Comparison of ENCODE assay signal across 9 cellular contexts in genomic region chr17:44350733-44351226, GRCh38. TPM values are rescaled to one million over a fixed set of nuclear protein-coding genes. Genes with fewer than 3 reads are reported as not detected.
DNase-seq lines count a peak whose midpoint lies in the region; ATAC-seq, FAIRE-seq and TF ChIP-seq lines count a peak whose summit lies in the region.
"Had no signal": no experiment of that assay in that cellular context is flagged by ENCODE, and none has a peak within 500 bp of the region (broad histone marks: within the 10 kb centered on the region; RNA-seq: fewer than 3 reads in every experiment).

No MANE protein-coding gene starts in this region.

- peaks cover 4% of the 10 kb centered on the region; the same call in 1 of the 2 replicates for H3K79me2 ChIP-seq in SU-DHL-6 (ENCODE audit: insufficient read depth, low read length)

- no peak overlapping the region for H3K4me3 Mint-ChIP-seq in activated naive CD8-positive, alpha-beta T cell treated with anti-CD3 and anti-CD28 coated beads, Interleukin-2, amount 10 ng/mL, durations not matched to agents 7 days and 5 days

- H3K27me3 ChIP-seq in SU-DHL-6 (ENCODE audit: low read length) (no peaks in the 10 kb centered on the region), gastrocnemius medialis (no peaks in the 10 kb centered on the region)

- H3K27ac ChIP-seq in SU-DHL-6 (ENCODE audit: low read depth, low read length), result peak overlapping the region; percentile 45
- H3K27ac ChIP-seq in gastrocnemius medialis, result no peak overlapping the region
- H3K27ac ChIP-seq: SK-N-MC had no signal

- no peak overlapping the region for H3K9ac ChIP-seq in SU-DHL-6 (ENCODE audit: low read length)

- H3F3A ChIP-seq in SU-DHL-6 (ENCODE audit: insufficient read depth), result peaks cover 43% of the 10 kb centered on the region

- H3K9me3 Mint-ChIP-seq in activated naive CD8-positive, alpha-beta T cell treated with anti-CD3 and anti-CD28 coated beads, Interleukin-2, amount 10 ng/mL, durations not matched to agents 7 days and 5 days, result no peaks in the 10 kb centered on the region

- H3K4me3 ChIP-seq in SU-DHL-6 (ENCODE audit: insufficient read depth, low read length, poor library complexity, severe bottlenecking) (no peak overlapping the region), gastrocnemius medialis (no peak overlapping the region)
- H3K4me3 ChIP-seq: SK-N-MC had no signal

- H2AFZ ChIP-seq in SU-DHL-6 (ENCODE audit: low read depth, low read length, severe bottlenecking), result no peak overlapping the region

- TF ChIP-seq POLR2A in gastrocnemius medialis (IDR thresholded peaks at IDR 0.05), result no peak

- H3K9me3 ChIP-seq in SU-DHL-6 (ENCODE audit: insufficient read depth, low read length), result no peaks in the 10 kb centered on the region
- H3K9me3 ChIP-seq in gastrocnemius medialis, result no peaks in the 10 kb centered on the region

- peaks cover 0 to 3% of the 10 kb centered on the region in 2 donors for H3K4me1 ChIP-seq in gastrocnemius medialis

- H3K27ac Mint-ChIP-seq in activated naive CD8-positive, alpha-beta T cell treated with anti-CD3 and anti-CD28 coated beads, Interleukin-2, amount 10 ng/mL, durations not matched to agents 7 days and 5 days, result no peak overlapping the region

- peak; percentile 93 for FAIRE-seq in HTR-8/SVneo (lab: Jason Lieb, UNC)

- TF ChIP-seq CTCF in SU-DHL-6 (IDR thresholded peaks at IDR 0.05; ENCODE audit: insufficient read depth, low read length, poor library complexity, severe bottlenecking), result peak; percentile 77
- TF ChIP-seq CTCF in gastrocnemius medialis (IDR thresholded peaks at IDR 0.05 in 4 of 5, conservative IDR thresholded peaks at IDR 0.05 in 1 of 5), result peak in 4 of 5 experiments; percentile 47 to 67 (median 58)

- in situ Hi-C loops in gastrocnemius medialis (cut with MboI; ENCODE audit: low sequenced_read_pairs in 4 of 4), result no loop called here

- no peaks in the 10 kb centered on the region for H3K36me3 ChIP-seq in SU-DHL-6 (ENCODE audit: low read length)
- peaks cover 0 to 36% of the 10 kb centered on the region in 2 donors for H3K36me3 ChIP-seq in gastrocnemius medialis

- peaks cover 3% of the 10 kb centered on the region for H3K36me3 Mint-ChIP-seq in activated naive CD8-positive, alpha-beta T cell treated with anti-CD3 and anti-CD28 coated beads, Interleukin-2, amount 10 ng/mL, durations not matched to agents 7 days and 5 days

- peak; percentile 69 for DNase-seq in COLO829 (ENCODE audit: low spot score)
- DNase-seq in HTR-8/SVneo (ENCODE audit: insufficient read length, low spot score), result peak; percentile 84
- DNase-seq in activated naive CD8-positive, alpha-beta T cell treated with anti-CD3 and anti-CD28 coated beads, Interleukin-2, amount 10 ng/mL, durations not matched to agents 7 days and 5 days, result peak; percentile 82
- peak; percentile 77 for DNase-seq in left cardiac atrium
- peak in 1 of 2 donors; percentile 32 for DNase-seq in gastrocnemius medialis

- intact Hi-C loops in left cardiac atrium (cut with DNase I), result no loop called here
- intact Hi-C loops in gastrocnemius medialis (cut with DNase I; ENCODE audit: low total_unique reads), result no loop called here

- H4K20me1 ChIP-seq in SU-DHL-6 (ENCODE audit: low read depth, low read length), result no peaks in the 10 kb centered on the region

- H3K27me3 Mint-ChIP-seq in activated naive CD8-positive, alpha-beta T cell treated with anti-CD3 and anti-CD28 coated beads, Interleukin-2, amount 10 ng/mL, durations not matched to agents 7 days and 5 days, result peaks cover 8% of the 10 kb centered on the region

- H3K9me2 ChIP-seq in SU-DHL-6 (replicated peaks; ENCODE audit: insufficient read depth, low read length), result no peaks in the 10 kb centered on the region

- peak; percentile 79 for ATAC-seq in activated naive CD8-positive, alpha-beta T cell treated with anti-CD3 and anti-CD28 coated beads, Interleukin-2, amount 10 ng/mL, durations not matched to agents 7 days and 5 days (ENCODE audit: low read depth)
- ATAC-seq in left cardiac atrium (peak; percentile 45 to 48), gastrocnemius medialis (no peak), HG03139 (IDR thresholded peaks at IDR 0.05; ENCODE audit: unreplicated experiment) (no peak), HG02759 (IDR thresholded peaks at IDR 0.05; ENCODE audit: unreplicated experiment) (no peak)

- H3K4me1 Mint-ChIP-seq in activated naive CD8-positive, alpha-beta T cell treated with anti-CD3 and anti-CD28 coated beads, Interleukin-2, amount 10 ng/mL, durations not matched to agents 7 days and 5 days, result peaks cover 17% of the 10 kb centered on the region

- POLR2A ChIA-PET in activated naive CD8-positive, alpha-beta T cell treated with anti-CD3 and anti-CD28 coated beads, Interleukin-2, amount 10 ng/mL, durations not matched to agents 7 days and 5 days (lab: Charles Lee), result interaction anchor here (0.9 to 2.0 kb wide), 4 partner anchors 12 to 147 kb away, joined by 3 to 6 read pairs (median 4); no protein-coding TSS in a partner anchor

- no peak overlapping the region for H3K4me2 ChIP-seq in SU-DHL-6 (ENCODE audit: low read depth, low read length, poor library complexity, severe bottlenecking)

RNA-seq across cellular contexts. Expression of gene GRN, which starts 5.7 kb away (rescaled TPM):
- total RNA-seq in activated naive CD8-positive, alpha-beta T cell treated with anti-CD3 and anti-CD28 coated beads, Interleukin-2, amount 10 ng/mL, durations not matched to agents 7 days and 5 days, result 10 to 100 TPM; 53.5 to 58.8 TPM
- total RNA-seq in left cardiac atrium (100 to 1,000 TPM; 190 to 206 TPM), gastrocnemius medialis (100 to 1,000 TPM in 2 of 4 donors, 10 to 100 TPM in 2; 64.2 to 111 (median 87.1) TPM)

RNA-seq across cellular contexts. Expression of gene FAM171A2, which starts 12.9 kb away (rescaled TPM):
- under 1 TPM; 0.37 to 0.69 TPM for total RNA-seq in activated naive CD8-positive, alpha-beta T cell treated with anti-CD3 and anti-CD28 coated beads, Interleukin-2, amount 10 ng/mL, durations not matched to agents 7 days and 5 days
- total RNA-seq in left cardiac atrium (1 to 10 TPM; 1.2 to 2.4 TPM), gastrocnemius medialis (under 1 TPM in 3 of 4 donors, not detected in 1; 0.10 to 0.47 (median 0.23) TPM)

RNA-seq across cellular contexts. Expression of gene SLC25A39, which starts 26.2 kb away (rescaled TPM):
- total RNA-seq in activated naive CD8-positive, alpha-beta T cell treated with anti-CD3 and anti-CD28 coated beads, Interleukin-2, amount 10 ng/mL, durations not matched to agents 7 days and 5 days, result 100 to 1,000 TPM; 104 to 117 TPM
- total RNA-seq in left cardiac atrium (10 to 100 TPM; 60.9 to 62.5 TPM), gastrocnemius medialis (10 to 100 TPM; 36.7 to 44.2 (median 38.4) TPM)

RNA-seq across cellular contexts. Expression of gene ITGA2B, which starts 38.7 kb away (rescaled TPM):
- total RNA-seq in activated naive CD8-positive, alpha-beta T cell treated with anti-CD3 and anti-CD28 coated beads, Interleukin-2, amount 10 ng/mL, durations not matched to agents 7 days and 5 days, result under 1 TPM; 0.34 to 0.83 TPM
- total RNA-seq in left cardiac atrium, result 1 to 10 TPM; 2.4 to 2.7 TPM
- under 1 TPM in 1 of 4 donors, not detected in 3; 0.33 TPM for total RNA-seq in gastrocnemius medialis

RNA-seq across cellular contexts. Expression of gene RUNDC3A, which starts 42.4 kb away (rescaled TPM):
- under 1 TPM in 1 of 2 experiments, not detected in 1; 0.50 TPM for total RNA-seq in activated naive CD8-positive, alpha-beta T cell treated with anti-CD3 and anti-CD28 coated beads, Interleukin-2, amount 10 ng/mL, durations not matched to agents 7 days and 5 days
- total RNA-seq in left cardiac atrium (1 to 10 TPM in 1 of 2 donors, under 1 TPM in 1; 0.85 to 1.0 TPM), gastrocnemius medialis (not detected)

Comparison
In these comparisons a context has a peak if more than half of its experiments do, and no peak if none do; other contexts are left out.
1. ATAC-seq: peak in activated naive CD8-positive, alpha-beta T cell treated with anti-CD3 and anti-CD28 coated beads, Interleukin-2, amount 10 ng/mL, durations not matched to agents 7 days and 5 days (single experiment) and left cardiac atrium (2 of 2); none in gastrocnemius medialis (0 of 2), HG03139 (single experiment) and HG02759 (single experiment).